Comparison of ENCODE assay signal across 33 cellular contexts in genomic region chr7:125299366-125299765, GRCh38.
"Had no signal": no experiment of that assay in that cellular context is flagged by ENCODE, and none has a peak within 500 bp of the region (broad histone marks: within the 10 kb centered on the region; RNA-seq: fewer than 3 reads in every experiment).

No MANE protein-coding gene starts in this region.

- H3K9me3 ChIP-seq: adrenal gland, body of pancreas had no signal

- H3K4me1 ChIP-seq: adrenal gland, body of pancreas had no signal

- H3K27me3 ChIP-seq: adrenal gland, body of pancreas, brain microvascular endothelial cell, cardiac muscle cell had no signal

- FAIRE-seq: astrocyte, bronchial epithelial cell had no signal

- H3K36me3 ChIP-seq: adrenal gland, brain microvascular endothelial cell, cardiac muscle cell had no signal

- H3K4me3 ChIP-seq: adrenal gland, body of pancreas, cardiac muscle cell had no signal

- DNase-seq: activated effector memory CD4-positive, alpha-beta T cell treated with anti-CD3 and anti-CD28 coated beads, Interleukin-2, amount 50 U/mL, for 16 hours; activated effector memory CD4-positive, alpha-beta T cell treated with Interleukin-2 at 50 U/mL for 16 hours; activated gamma-delta T cell; activated gamma-delta T cell treated with Interleukin-2 at 50 U/mL for 16 hours; activated naive CD4-positive, alpha-beta T cell; activated naive CD4-positive, alpha-beta T cell treated with anti-CD3 and anti-CD28 coated beads for 36 hours; activated naive CD4-positive, alpha-beta T cell treated with anti-CD3 and anti-CD28 coated beads, Interleukin-2, amount 10 ng/mL, durations not matched to agents 7 days and 5 days; activated naive CD4-positive, alpha-beta T cell treated with anti-CD3 and anti-CD28 coated beads, Interleukin-2, amount 50 U/mL, for 16 hours; activated naive CD4-positive, alpha-beta T cell treated with Interleukin-2 at 50 U/mL for 16 hours; activated naive CD8-positive, alpha-beta T cell treated with anti-CD3 and anti-CD28 coated beads for 36 hours; activated naive CD8-positive, alpha-beta T cell treated with anti-CD3 and anti-CD28 coated beads, Interleukin-2, amount 10 ng/mL, durations not matched to agents 7 days and 5 days; activated naive CD8-positive, alpha-beta T cell treated with anti-CD3 and anti-CD28 coated beads, Interleukin-2, amount 50 U/mL, for 24 hours; activated T-cell treated with anti-CD3 and anti-CD28 coated beads for 4 hours; activated T-cell treated with anti-CD3 and anti-CD28 coated beads, Interleukin-2, amount 50 U/mL, for 1 hour; activated T-cell treated with anti-CD3 and anti-CD28 coated beads, Interleukin-2, amount 50 U/mL, for 24 hours; activated T-cell treated with anti-CD3 and anti-CD28 coated beads, Interleukin-2, amount 50 U/mL, for 4 hours; activated T-cell treated with anti-CD3 and anti-CD28 coated beads, Interleukin-2, amount 50 U/mL, for 48 hours; activated T-cell treated with anti-CD3 and anti-CD28 coated beads, Interleukin-2, amount 50 U/mL, for 72 hours; adrenal gland; amniotic stem cell; amygdala; anterior cingulate cortex; aorta; body of pancreas; brain microvascular endothelial cell; caudate nucleus; central memory CD4-positive, alpha-beta T cell; cerebellar nuclear complex had no signal

- H3K27ac ChIP-seq: adrenal gland, body of pancreas, brain microvascular endothelial cell, cardiac muscle cell had no signal

- ATAC-seq: activated naive CD4-positive, alpha-beta T cell treated with anti-CD3 and anti-CD28 coated beads, Interleukin-2, amount 50 U/mL, for 72 hours; activated naive CD8-positive, alpha-beta T cell treated with anti-CD3 and anti-CD28 coated beads, Interleukin-2, amount 50 U/mL, for 24 hours; activated T-cell treated with anti-CD3 and anti-CD28 coated beads, Interleukin-2, amount 50 U/mL, for 4 hours; activated T-cell treated with anti-CD3 and anti-CD28 coated beads, Interleukin-2, amount 50 U/mL, for 72 hours; activated T-helper 17 cell treated with anti-CD3 and anti-CD28 coated beads, Interleukin-2, amount 50 U/mL, for 72 hours; body of pancreas had no signal
